Comparison of ENCODE assay signal across 23 cellular contexts in genomic region chr16:25036561-25036960, GRCh38.
"Had no signal": no experiment of that assay in that cellular context is flagged by ENCODE, and none has a peak within 500 bp of the region (broad histone marks: within the 10 kb centered on the region; RNA-seq: fewer than 3 reads in every experiment).

No MANE protein-coding gene starts in this region.

- ATAC-seq: foreskin keratinocyte; heart left ventricle; naive thymus-derived CD4-positive, alpha-beta T cell; pancreas; stimulated activated naive B cell treated with anti-CD40 and anti-IgM and Interleukin-4, amounts not matched to agents 10 μg/mL and 1 μg/mL and 100 μg/mL, for 72 hours had no signal

- H3K9me3 ChIP-seq: esophagus muscularis mucosa, heart left ventricle, pancreas, prostate gland, sigmoid colon, stomach, thyroid gland had no signal

- H3K4me3 ChIP-seq: esophagus muscularis mucosa, heart left ventricle, pancreas, prostate gland, sigmoid colon, smooth muscle cell, stomach, thyroid gland had no signal

- DNase-seq: activated CD4-positive, alpha-beta T cell treated with anti-CD3 and anti-CD28 coated beads for 48 hours; activated CD4-positive, alpha-beta T cell treated with anti-CD3 and anti-CD28 coated beads, Interleukin-2, amount 50 U/mL, for 48 hours; activated CD8-positive, alpha-beta memory T cell treated with anti-CD3 and anti-CD28 coated beads for 24 hours; activated effector memory CD4-positive, alpha-beta T cell treated with anti-CD3 and anti-CD28 coated beads, Interleukin-2, amount 50 U/mL, for 16 hours; activated naive CD4-positive, alpha-beta T cell treated with anti-CD3 and anti-CD28 coated beads, Interleukin-2, amount 10 ng/mL, durations not matched to agents 7 days and 5 days; amygdala; foreskin keratinocyte; heart left ventricle; midbrain; naive thymus-derived CD4-positive, alpha-beta T cell; pancreas; retina; sigmoid colon; stimulated activated CD4-positive, alpha-beta T cell treated with anti-CD3 and anti-CD28 coated beads, Interleukin-1b, Interleukin-23, amount 100 ng/mL, for 48 hours; stimulated activated CD4-positive, alpha-beta T cell treated with anti-CD3 and anti-CD28 coated beads, Interleukin-4, amount 100 ng/mL, for 4 hours; stimulated activated CD8-positive, alpha-beta memory T cell treated with anti-CD3 and anti-CD28 coated beads, Interleukin-4, amount 100 ng/mL, for 48 hours; stimulated activated naive B cell treated with anti-CD40 and anti-IgM and Interleukin-4, amounts not matched to agents 10 μg/mL and 1 μg/mL and 100 μg/mL, for 72 hours; stomach; thyroid gland had no signal

- H3K36me3 ChIP-seq: esophagus muscularis mucosa, heart left ventricle, pancreas, prostate gland, sigmoid colon, stomach, thyroid gland had no signal

- H3K27ac ChIP-seq: esophagus muscularis mucosa, foreskin keratinocyte, heart left ventricle, pancreas, prostate gland, sigmoid colon, stomach, thyroid gland, VCaP had no signal

- H3K4me1 ChIP-seq: foreskin keratinocyte had no signal

- H3K27me3 ChIP-seq: esophagus muscularis mucosa, foreskin keratinocyte, heart left ventricle, pancreas, sigmoid colon, stomach, thyroid gland had no signal
